Comparison of ENCODE assay signal across 12 cellular contexts in the genomic region with DNA sequence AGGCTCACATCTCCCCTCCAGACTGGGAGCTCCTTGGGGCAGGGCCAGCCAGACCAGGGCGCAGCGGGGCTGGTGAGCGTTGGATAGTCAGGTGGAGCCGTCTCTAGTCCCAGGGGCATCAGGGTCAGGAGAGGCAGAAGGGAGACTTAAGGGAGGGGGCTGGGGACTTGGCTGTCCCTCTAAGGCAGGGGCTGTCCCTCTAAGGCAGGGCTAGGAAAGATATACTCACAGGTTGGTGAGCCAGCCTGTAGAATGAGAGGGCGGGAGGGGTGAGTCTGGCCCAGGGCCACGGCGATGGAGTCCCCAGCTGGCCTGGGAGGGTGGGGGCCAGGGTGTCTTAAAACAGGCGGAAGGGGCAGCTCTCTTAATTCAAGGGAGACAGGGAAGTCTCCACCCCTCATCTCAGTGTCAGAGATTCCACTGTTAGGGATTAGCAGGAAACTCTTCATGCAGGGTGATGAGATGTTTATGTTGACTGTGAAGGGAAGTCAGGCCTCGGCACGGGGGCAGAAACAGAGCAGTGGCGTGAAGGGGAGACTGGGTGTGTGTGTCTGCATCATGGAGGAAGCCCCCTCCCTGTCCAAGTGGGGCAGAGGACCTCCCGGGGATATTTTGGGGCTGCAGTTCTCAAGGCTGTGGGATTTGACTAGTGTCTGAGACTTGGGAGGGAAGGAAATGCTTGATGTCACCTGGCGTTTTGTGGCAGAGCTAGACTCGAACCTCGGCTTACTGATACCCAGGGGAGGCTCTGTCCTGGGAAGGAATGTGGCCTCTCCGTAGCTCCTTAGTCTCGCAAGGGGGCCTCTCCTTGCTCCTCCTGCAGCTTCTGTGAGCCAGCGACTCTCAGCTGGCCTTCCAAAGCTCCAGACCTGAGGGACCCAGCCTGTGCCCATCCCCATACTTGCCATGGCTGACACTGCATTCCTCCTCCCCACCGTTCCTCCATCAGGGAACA. TPM values are rescaled to one million over a fixed set of nuclear protein-coding genes. Genes with fewer than 3 reads are reported as not detected.
DNase-seq lines count a peak whose midpoint lies in the region; ATAC-seq and TF ChIP-seq lines count a peak whose summit lies in the region.
"Had no signal": no experiment of that assay in that cellular context is flagged by ENCODE, and none has a peak within 500 bp of the region (broad histone marks: within the 10 kb centered on the region; RNA-seq: fewer than 3 reads in every experiment).

No MANE protein-coding gene starts in this region.

- no peak overlapping the region for H3K27ac ChIP-seq in coronary artery
- H3K27ac ChIP-seq: colonic mucosa had no signal

- no peak overlapping the region for H3K4me3 ChIP-seq in coronary artery
- H3K4me3 ChIP-seq: colonic mucosa had no signal

- H3K4me3 Mint-ChIP-seq in mesothelial cell of epicardium (no peak overlapping the region), type B pancreatic cell (peak overlapping the region; percentile 30), immature natural killer cell (no peak overlapping the region)
- H3K4me3 Mint-ChIP-seq: activated CD4-positive, alpha-beta memory T cell treated with anti-CD3 and anti-CD28 coated beads for 36 hours had no signal

- peak overlapping the region; percentile 49 for H3K27ac Mint-ChIP-seq in mesothelial cell of epicardium
- peak overlapping the region; percentile 29 for H3K27ac Mint-ChIP-seq in type B pancreatic cell
- H3K27ac Mint-ChIP-seq in immature natural killer cell, result no peak overlapping the region
- H3K27ac Mint-ChIP-seq: activated CD4-positive, alpha-beta memory T cell treated with anti-CD3 and anti-CD28 coated beads for 36 hours; IgD-negative memory B cell had no signal

- intact Hi-C loops in left ventricle myocardium superior (cut with micrococcal nuclease), result no loop called here
- intact Hi-C loops in Right ventricle myocardium superior (cut with DNase I), result no loop called here

- H3K4me1 Mint-ChIP-seq in mesothelial cell of epicardium (peaks cover 40% of the 10 kb centered on the region), type B pancreatic cell (ENCODE audit: unreplicated experiment) (peaks cover 46% of the 10 kb centered on the region), immature natural killer cell (peaks cover 0 to 3% of the 10 kb centered on the region in 2 donors)

- no peaks in the 10 kb centered on the region for H3K9me3 Mint-ChIP-seq in mesothelial cell of epicardium
- no peaks in the 10 kb centered on the region for H3K9me3 Mint-ChIP-seq in type B pancreatic cell
- H3K9me3 Mint-ChIP-seq in immature natural killer cell, result no peaks in the 10 kb centered on the region
- H3K9me3 Mint-ChIP-seq: activated CD4-positive, alpha-beta memory T cell treated with anti-CD3 and anti-CD28 coated beads for 36 hours; IgD-negative memory B cell had no signal

- TF ChIP-seq CTCF in coronary artery (IDR thresholded peaks at IDR 0.05), result no peak
- no peak for TF ChIP-seq CTCF in mesothelial cell of epicardium (IDR thresholded peaks at IDR 0.05; ENCODE audit: unreplicated experiment)
- TF ChIP-seq CTCF in type B pancreatic cell (conservative IDR thresholded peaks at IDR 0.05), result no peak

- peak; percentile 55 for ATAC-seq in left ventricle myocardium superior
- ATAC-seq in Right ventricle myocardium superior (ENCODE audit: poor library complexity), result no peak
- no peak for ATAC-seq in GM21723 (IDR thresholded peaks at IDR 0.05; ENCODE audit: unreplicated experiment)
- ATAC-seq in GM21528 (IDR thresholded peaks at IDR 0.05; ENCODE audit: low FRiP score, unreplicated experiment), result no peak

- DNase-seq in left ventricle myocardium superior, result peak; percentile 48
- DNase-seq in Right ventricle myocardium superior, result no peak
- DNase-seq in coronary artery (ENCODE audit: low spot score), result peak; percentile 62
- DNase-seq in mesothelial cell of epicardium (ENCODE audit: low spot score in 2 of 2, unreplicated experiment in 2 of 2), result no peak
- no peak for DNase-seq in type B pancreatic cell (ENCODE audit: extremely low spot score, unreplicated experiment)
- no peak for DNase-seq in immature natural killer cell
- DNase-seq: activated CD4-positive, alpha-beta memory T cell treated with anti-CD3 and anti-CD28 coated beads for 36 hours; colonic mucosa; HCEC 1CT had no signal

- H3K36me3 Mint-ChIP-seq in mesothelial cell of epicardium (no peaks in the 10 kb centered on the region), type B pancreatic cell (peaks cover 3% of the 10 kb centered on the region), immature natural killer cell (no peaks in the 10 kb centered on the region)
- H3K36me3 Mint-ChIP-seq: activated CD4-positive, alpha-beta memory T cell treated with anti-CD3 and anti-CD28 coated beads for 36 hours; IgD-negative memory B cell had no signal

- H3K27me3 Mint-ChIP-seq in mesothelial cell of epicardium (ENCODE audit: low read depth), result no peaks in the 10 kb centered on the region
- H3K27me3 Mint-ChIP-seq in type B pancreatic cell, result peaks cover 2% of the 10 kb centered on the region
- peaks cover 1 to 2% (median 1%) of the 10 kb centered on the region in 3 donors for H3K27me3 Mint-ChIP-seq in immature natural killer cell (ENCODE audit: low read depth in 3 of 3)
- H3K27me3 Mint-ChIP-seq: activated CD4-positive, alpha-beta memory T cell treated with anti-CD3 and anti-CD28 coated beads for 36 hours had no signal

RNA-seq across cellular contexts. Expression of a gene that starts 11.5 kb away (rescaled TPM):
- total RNA-seq in left ventricle myocardium superior (19.7 TPM), Right ventricle myocardium superior (22.5 TPM), mesothelial cell of epicardium (4.0 to 4.5 TPM (median 4.5 TPM) in 3 replicates), type B pancreatic cell (ENCODE audit: low replicate concordance) (12.1 and 25.3 TPM in 2 replicates)
- under 1 TPM in 1 of 3 donors, not detected in 2; 0.30 TPM for polyA plus RNA-seq in immature natural killer cell
- total RNA-seq: activated CD4-positive, alpha-beta memory T cell treated with anti-CD3 and anti-CD28 coated beads for 36 hours had no signal

RNA-seq across cellular contexts. Expression of a gene that starts 42.5 kb away (rescaled TPM):
- total RNA-seq in left ventricle myocardium superior (1.5 TPM), Right ventricle myocardium superior (2.1 TPM), mesothelial cell of epicardium (0.36 to 0.51 TPM (median 0.45 TPM) in 3 replicates), type B pancreatic cell (ENCODE audit: low replicate concordance) (3.0 and 14.8 TPM in 2 replicates)
- polyA plus RNA-seq in immature natural killer cell, result 1 to 10 TPM in 1 of 3 donors, not detected in 2; 3.0 TPM
- total RNA-seq: activated CD4-positive, alpha-beta memory T cell treated with anti-CD3 and anti-CD28 coated beads for 36 hours had no signal
- polyA plus RNA-seq: IgD-negative memory B cell had no signal

Comparison
In these comparisons a context has a peak if more than half of its experiments do, and no peak if none do; other contexts are left out.
1. DNase-seq: peak in left ventricle myocardium superior (single experiment) and coronary artery (single experiment); none in Right ventricle myocardium superior (single experiment), mesothelial cell of epicardium (0 of 2), type B pancreatic cell (single experiment) and immature natural killer cell (0 of 3).
2. H3K27ac Mint-ChIP-seq: peak in mesothelial cell of epicardium (single experiment) and type B pancreatic cell (single experiment); none in immature natural killer cell (0 of 6).